Comparison of ENCODE assay signal across 1 cellular context in genomic region chr2:239024226-239024625, GRCh38.
TF ChIP-seq lines count a peak whose summit lies in the region.

No MANE protein-coding gene starts in this region.

TF ChIP-seq in GM23338, 12 proteins besides CTCF, POLR2A, EP300 and RAD21 (continued from another document):
- TF ChIP-seq ZNF462 (CRISPR knock-in tag; IDR thresholded peaks at IDR 0.05), result no peak
- no peak for TF ChIP-seq ZNF114 (CRISPR knock-in tag; IDR thresholded peaks at IDR 0.05)
- TF ChIP-seq STAT1 (IDR thresholded peaks at IDR 0.05; ENCODE audit: unreplicated experiment), result no peak
- TF ChIP-seq EZH2phosphoT487 (IDR thresholded peaks at IDR 0.05; ENCODE audit: unreplicated experiment), result no peak
- no peak for TF ChIP-seq NANOG (IDR thresholded peaks at IDR 0.05; ENCODE audit: borderline replicate concordance)
